Comparison of ENCODE assay signal across 8 cellular contexts in the genomic region with DNA sequence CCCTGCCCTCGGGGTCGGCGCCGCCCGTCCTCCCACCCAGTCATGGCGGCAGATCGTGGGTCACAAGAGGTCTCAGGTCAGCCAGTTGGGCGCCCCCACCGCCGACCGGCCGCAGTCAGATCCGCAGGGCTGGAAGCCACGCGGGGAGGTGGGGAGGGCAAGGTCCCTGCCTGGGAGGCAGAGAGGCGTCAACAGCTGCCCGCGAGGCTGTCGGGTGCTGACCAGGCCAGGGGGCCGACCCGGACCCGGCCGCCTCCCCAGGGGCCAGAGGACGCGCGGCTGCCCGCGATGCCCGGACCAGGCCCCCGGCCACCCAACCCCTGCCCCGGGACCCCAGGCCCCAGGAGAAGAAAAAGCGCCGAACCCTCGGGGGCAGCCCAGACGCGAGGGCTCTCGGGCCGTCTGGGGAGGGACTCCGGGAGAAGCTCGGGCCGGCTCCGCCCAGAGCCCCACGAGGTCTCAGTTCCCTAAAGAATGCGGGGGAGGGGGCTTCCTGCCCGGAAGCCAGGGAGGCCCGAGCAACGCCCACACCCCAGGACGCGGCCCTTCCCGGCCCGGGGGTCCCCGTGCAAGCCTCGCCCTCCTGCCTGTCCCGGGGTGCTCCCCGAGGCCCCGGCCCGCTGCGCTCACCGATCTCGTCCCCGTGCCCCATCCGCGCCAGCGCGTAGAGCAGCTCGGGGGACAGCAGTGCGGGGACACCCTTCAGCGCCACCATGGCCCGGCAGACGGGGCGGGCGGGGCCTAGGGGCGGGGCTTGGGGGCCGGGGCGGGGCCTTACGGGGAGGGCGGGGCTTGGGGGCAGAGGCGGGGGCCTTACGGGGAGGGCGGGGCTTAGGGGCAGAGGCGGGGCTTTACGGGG. TPM values are rescaled to one million over a fixed set of nuclear protein-coding genes. Genes with fewer than 3 reads are reported as not detected.
DNase-seq lines count a peak whose midpoint lies in the region; ATAC-seq lines count a peak whose summit lies in the region.

A gene with protein sequence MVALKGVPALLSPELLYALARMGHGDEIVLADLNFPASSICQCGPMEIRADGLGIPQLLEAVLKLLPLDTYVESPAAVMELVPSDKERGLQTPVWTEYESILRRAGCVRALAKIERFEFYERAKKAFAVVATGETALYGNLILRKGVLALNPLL (minus strand): TSS at position 727 of the 859 bp plus-strand sequence. CDS start 12 bp downstream, at position 715.

- peak; percentile 57 for ATAC-seq in GM21576 (IDR thresholded peaks at IDR 0.05; ENCODE audit: unreplicated experiment)

- H3K9me3 ChIP-seq in KOPT-K1 (ENCODE audit: insufficient read depth, low read length, poor library complexity, severe bottlenecking) = no peaks in the 10 kb centered on the region

- H3K27ac ChIP-seq in KOPT-K1 (ENCODE audit: low read depth, low read length, poor library complexity, severe bottlenecking) = peak within 1 kb of the TSS; percentile 55

- peaks cover 10% of the 10 kb centered on the region; the same call in 1 of the 2 replicates for H3K36me3 ChIP-seq in KOPT-K1 (ENCODE audit: insufficient read depth, low read length)

- DNase-seq in GDM1 (lab: John Stamatoyannopoulos, UW) = peak; percentile 71
- peak; percentile 58 to 59 for DNase-seq in activated CD4-positive, alpha-beta T cell treated with anti-CD3 and anti-CD28 coated beads for 24 hours (ENCODE audit: low read depth in 2 of 2)
- DNase-seq in dermis blood vessel endothelial cell = peak; percentile 53
- peak; percentile 45 to 65 for DNase-seq in lung microvascular endothelial cell (ENCODE audit: low read depth in 2 of 2)
- peak; percentile 59 for DNase-seq in stimulated activated CD8-positive, alpha-beta memory T cell treated with anti-CD3 and anti-CD28 coated beads, Interleukin-12 subunit alpha, Interleukin-12 subunit beta, amount 100 ng/mL, for 4 hours (ENCODE audit: low read depth)
- no peak for DNase-seq in inferior parietal cortex (ENCODE audit: extremely low spot score)

RNA-seq across cellular contexts. Expression of the gene that starts here (rescaled TPM):
- total RNA-seq in dermis blood vessel endothelial cell (11.2 and 24.8 TPM in 2 replicates), lung microvascular endothelial cell (13.1 and 18.7 TPM in 2 replicates)
